11 cellular contexts compared by ENCODE assay signal in the genomic region with DNA sequence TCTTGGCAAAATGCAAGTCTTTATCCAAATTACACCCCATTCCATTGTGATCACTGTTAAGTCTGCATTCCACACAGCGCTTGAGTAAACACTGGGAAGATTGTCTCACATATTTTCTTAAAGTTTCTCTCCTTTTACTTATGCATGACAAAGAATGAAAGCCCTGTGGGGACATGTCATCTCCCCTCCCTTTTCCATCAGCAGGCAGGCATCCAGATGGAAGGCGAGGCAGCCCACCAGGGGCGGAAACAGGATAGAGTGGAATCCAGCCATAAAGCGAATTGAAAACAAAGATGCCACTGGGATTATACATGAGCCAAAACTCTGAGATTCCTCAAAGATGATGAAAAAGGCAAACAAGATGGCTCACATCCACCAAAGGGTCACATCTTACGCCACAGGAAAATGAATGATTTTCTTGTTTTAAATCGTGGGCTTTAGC.
DNase-seq lines count a peak whose midpoint lies in the region; ATAC-seq, FAIRE-seq and TF ChIP-seq lines count a peak whose summit lies in the region.
"Had no signal": no experiment of that assay in that cellular context is flagged by ENCODE, and none has a peak within 500 bp of the region (broad histone marks: within the 10 kb centered on the region; RNA-seq: fewer than 3 reads in every experiment).

No MANE protein-coding gene starts in this region.

- TF ChIP-seq CTCF in AG04450 (IDR thresholded peaks at IDR 0.05; ENCODE audit: low read depth, low read length) (peak; percentile 26; the same call in 1 of the 2 replicates), H1 (IDR thresholded peaks at IDR 0.05; ENCODE audit: control extremely low read depth in 1 of 3, insufficient read depth in 1 of 3, low read depth in 1 of 3, low read length in 3 of 3) (no peak), tibial artery (IDR thresholded peaks at IDR 0.05) (no peak)

- peak overlapping the region; percentile 99; the same call in 1 of the 2 replicates for H2BK5ac ChIP-seq in H1 (ENCODE audit: low read depth, low read length)

- H3K9ac ChIP-seq in HUES6 (ENCODE audit: low read length) (peak overlapping the region; percentile 79), H1 (replicated peaks in 1 of 4; ENCODE audit: extremely low read depth in 1 of 4, low read depth in 3 of 4, low read length in 3 of 4) (no peak overlapping the region)

- TF ChIP-seq POLR2A in H1 (IDR thresholded peaks at IDR 0.05; ENCODE audit: control extremely low read depth in 1 of 2, low read depth in 2 of 2, low read length in 2 of 2), result no peak

- peaks cover 4% of the 10 kb centered on the region; the same call in 1 of the 2 replicates for H3K23me2 ChIP-seq in H1 (ENCODE audit: low read depth, low read length)

- 28% methylated on average over 6 of the region's 6 CpGs; no CpG with 5 or more reads in 1 of the 2 experiments for WGBS in H1 (ENCODE audit: extremely low coverage in 1 of 2, insufficient coverage in 1 of 2, insufficient read length in 1 of 2, insufficient replicate concordance in 2 of 2, low coverage in 1 of 2, low lambda C conversion rate in 2 of 2, missing lambda C conversion rate in 1 of 2), 2 experiments

- H2BK15ac ChIP-seq in H1 (ENCODE audit: low read length), result no peak overlapping the region

- POLR2A ChIA-PET in AG04450 (lab: Yijun Ruan, JAX), result no interaction called here
- POLR2A ChIA-PET in H1 (lab: Charles Lee; ENCODE audit: partially characterized antibody), result interaction anchor here (0.7 to 1.3 kb wide), 2 partner anchors 11 to 76 kb away, joined by 3 read pairs; no protein-coding TSS in a partner anchor

- TF ChIP-seq EP300 in H1 (IDR thresholded peaks at IDR 0.05; ENCODE audit: borderline replicate concordance in 1 of 2, low read depth in 2 of 2, low read length in 2 of 2), result peak in 1 of 2 experiments; percentile 57; a peak in 1 of 3 replicates

- ATAC-seq in HG02798 (IDR thresholded peaks at IDR 0.05; ENCODE audit: poor library complexity, unreplicated experiment), result no peak

- H3K27ac ChIP-seq in AG04450 (ENCODE audit: low read depth, low read length), result peak overlapping the region; percentile 97
- H3K27ac ChIP-seq in HUES6 (ENCODE audit: low read depth, low read length), result peak overlapping the region; percentile 92
- peak overlapping the region; percentile 69 for H3K27ac ChIP-seq in H1 (ENCODE audit: low read depth, low read length)
- H3K27ac ChIP-seq in tibial artery, result no peak overlapping the region
- H3K27ac ChIP-seq: neutrophil had no signal

- H3K4me2 ChIP-seq in H1 (ENCODE audit: insufficient read depth in 1 of 2, low read depth in 2 of 2, low read length in 2 of 2), result peak overlapping the region; percentile 39 to 40; a peak in 3 of 4 replicates

- H4K8ac ChIP-seq in H1 (ENCODE audit: extremely low read depth, insufficient read depth, low read length), result no peak overlapping the region

- peak; percentile 92 for DNase-seq in AG04450 (ENCODE audit: low read depth, low spot score)
- peak in 1 of 2 experiments; percentile 61 for DNase-seq in H1 (ENCODE audit: low read depth in 1 of 2, low spot score in 2 of 2)
- DNase-seq in kidney glomerular epithelial cell (lab: John Stamatoyannopoulos, UW), result peak; percentile 87
- no peak for DNase-seq in stimulated activated CD4-positive, alpha-beta T cell treated with anti-CD3 and anti-CD28 coated beads, Interleukin-12 subunit alpha, Interleukin-12 subunit beta, amount 100 ng/mL, for 4 hours
- DNase-seq in tibial artery, result no peak
- DNase-seq in stimulated activated CD4-positive, alpha-beta T cell treated with anti-CD3 and anti-CD28 coated beads, Interleukin-2, amount 100 ng/mL, for 48 hours, result no peak
- DNase-seq: CD4-positive, alpha-beta memory T cell had no signal

- TF ChIP-seq RAD21 in H1 (IDR thresholded peaks at IDR 0.05 in 1 of 2, conservative IDR thresholded peaks at IDR 0.05 in 1 of 2; ENCODE audit: low read depth in 2 of 2, low read length in 2 of 2), result no peak

- peaks cover 7% of the 10 kb centered on the region for H3K79me1 ChIP-seq in H1 (ENCODE audit: low read depth, low read length)

- no peak overlapping the region for H2AFZ ChIP-seq in H1 (ENCODE audit: low read length)

- H3K9me3 ChIP-seq in AG04450 (ENCODE audit: control insufficient read depth, insufficient read depth, low read length) (no peaks in the 10 kb centered on the region; the same call in 1 of the 2 replicates), HUES6 (ENCODE audit: control insufficient read depth, insufficient read depth, low read depth, low read length) (no peaks in the 10 kb centered on the region), H1 (ENCODE audit: insufficient read depth in 2 of 2, low read depth in 1 of 2, low read length in 1 of 2) (no peaks in the 10 kb centered on the region), tibial artery (no peaks in the 10 kb centered on the region)
- H3K9me3 ChIP-seq: neutrophil had no signal

- H2BK20ac ChIP-seq in H1 (ENCODE audit: low read length), result 0 out of 2 replicates have a peak overlapping the region, but pooled peaks have one; percentile 16

- peak overlapping the region; percentile 46 for H3K4ac ChIP-seq in H1 (replicated peaks; ENCODE audit: insufficient read length, low read depth, low read length)

- H3K36me3 ChIP-seq in HUES6 (ENCODE audit: control insufficient read depth, insufficient read depth, low read length), result peaks cover 8% of the 10 kb centered on the region; the same call in 1 of the 2 replicates
- no peaks in the 10 kb centered on the region for H3K36me3 ChIP-seq in H1 (ENCODE audit: control insufficient read depth in 2 of 4, insufficient read depth in 4 of 4, low read length in 3 of 4)
- peaks cover 0 to 5% (median 0%) of the 10 kb centered on the region in 3 donors for H3K36me3 ChIP-seq in tibial artery
- H3K36me3 ChIP-seq: neutrophil had no signal

- FAIRE-seq in H1 (lab: Jason Lieb, UNC), result no peak
- FAIRE-seq: endometrium had no signal

- peaks cover 41% of the 10 kb centered on the region for H3K4me1 ChIP-seq in HUES6 (ENCODE audit: control insufficient read depth, insufficient read depth, low read length)
- peaks cover 5 to 15% (median 9%) of the 10 kb centered on the region in 4 experiments for H3K4me1 ChIP-seq in H1 (replicated peaks in 1 of 4; ENCODE audit: control insufficient read depth in 3 of 4, insufficient read depth in 4 of 4, low read length in 3 of 4)
- peaks cover 0 to 35% (median 17%) of the 10 kb centered on the region in 4 donors for H3K4me1 ChIP-seq in tibial artery

- no peaks in the 10 kb centered on the region for H3K27me3 ChIP-seq in AG04450 (ENCODE audit: control insufficient read depth, insufficient read depth, low read length)
- no peaks in the 10 kb centered on the region for H3K27me3 ChIP-seq in HUES6 (ENCODE audit: control insufficient read depth, insufficient read depth, low read length)
- no peaks in the 10 kb centered on the region for H3K27me3 ChIP-seq in H1 (replicated peaks in 1 of 4; ENCODE audit: control insufficient read depth in 3 of 4, extremely low read depth in 1 of 4, insufficient read depth in 3 of 4, low read length in 3 of 4)
- no peaks in the 10 kb centered on the region for H3K27me3 ChIP-seq in tibial artery
- H3K27me3 ChIP-seq: neutrophil had no signal

- H3K79me2 ChIP-seq in H1 (ENCODE audit: control insufficient read depth in 1 of 2, insufficient read depth in 2 of 2, low read length in 2 of 2), result 0 out of 4 replicates have a peak, but pooled peaks cover 0 to 2% of the 10 kb centered on the region in 2 experiments

- no peak overlapping the region for H3K14ac ChIP-seq in H1 (ENCODE audit: insufficient read length)

- CTCF ChIA-PET in AG04450 (lab: Charles Lee) (interaction anchor here (1.1 to 1.2 kb wide), 2 partner anchors 18 to 57 kb away, joined by 3 to 6 read pairs; no protein-coding TSS in a partner anchor), H1 (lab: Charles Lee; ENCODE audit: partially characterized antibody) (interaction anchor here (0.9 to 1.4 kb wide), 3 partner anchors 15 to 19 kb away, joined by 3 read pairs; no protein-coding TSS in a partner anchor)

- H3K4me3 ChIP-seq in AG04450 (ENCODE audit: low read depth, low read length), result no peak overlapping the region
- peak overlapping the region; percentile 30; the same call in 1 of the 2 replicates for H3K4me3 ChIP-seq in HUES6 (ENCODE audit: low read depth, low read length)
- peak overlapping the region in 1 of 4 experiments; percentile 17; a peak in 1 of 8 replicates for H3K4me3 ChIP-seq in H1 (ENCODE audit: extremely low read depth in 1 of 4, insufficient read depth in 2 of 4, low read depth in 3 of 4, low read length in 4 of 4)
- no peak overlapping the region for H3K4me3 ChIP-seq in tibial artery

- H4K5ac ChIP-seq in H1 (ENCODE audit: insufficient read length, low read depth, low read length), result no peak overlapping the region

- peak overlapping the region; percentile 84 for H4K91ac ChIP-seq in H1 (replicated peaks; ENCODE audit: insufficient read length, low read length)

- H2BK12ac ChIP-seq in H1 (ENCODE audit: low read depth, low read length), result peak overlapping the region; percentile 100; the same call in 1 of the 2 replicates

- no peaks in the 10 kb centered on the region for H4K20me1 ChIP-seq in H1 (replicated peaks in 1 of 2; ENCODE audit: control insufficient read depth in 1 of 2, insufficient read depth in 2 of 2, low read length in 2 of 2)

- H3K56ac ChIP-seq in H1 (replicated peaks; ENCODE audit: insufficient read length, low read depth, low read length), result no peak overlapping the region

- peak overlapping the region; percentile 52; the same call in 1 of the 2 replicates for H3K18ac ChIP-seq in H1 (ENCODE audit: extremely low read depth, low read length)

- H2AK5ac ChIP-seq in H1 (ENCODE audit: low read depth, low read length), result peak overlapping the region; percentile 69; the same call in 1 of the 2 replicates

- peak overlapping the region; percentile 16 for H2BK120ac ChIP-seq in H1 (replicated peaks; ENCODE audit: low read depth, low read length)

- no peak overlapping the region for H3K23ac ChIP-seq in H1 (ENCODE audit: insufficient read length)

- intact Hi-C loops in tibial artery (cut with DNase I; ENCODE audit: low total_unique reads), result no loop called here

TF ChIP-seq in H1, 55 proteins besides CTCF, POLR2A, EP300 and RAD21 (continues in another document):
- peak; percentile 79 for TF ChIP-seq TEAD4 (IDR thresholded peaks at IDR 0.05; ENCODE audit: low read depth, low read length)

Comparison
In these comparisons a context has a peak if more than half of its experiments do, and no peak if none do; other contexts are left out.
1. DNase-seq: peak in AG04450 (single experiment) and kidney glomerular epithelial cell (single experiment); none in stimulated activated CD4-positive, alpha-beta T cell treated with anti-CD3 and anti-CD28 coated beads, Interleukin-12 subunit alpha, Interleukin-12 subunit beta, amount 100 ng/mL, for 4 hours (single experiment), tibial artery (0 of 2) and stimulated activated CD4-positive, alpha-beta T cell treated with anti-CD3 and anti-CD28 coated beads, Interleukin-2, amount 100 ng/mL, for 48 hours (0 of 2).
2. H3K27ac ChIP-seq: peak in AG04450 (single experiment), HUES6 (single experiment) and H1 (single experiment); none in tibial artery (0 of 2).